Comparison of ENCODE assay signal across 1 cellular context in the genomic region with DNA sequence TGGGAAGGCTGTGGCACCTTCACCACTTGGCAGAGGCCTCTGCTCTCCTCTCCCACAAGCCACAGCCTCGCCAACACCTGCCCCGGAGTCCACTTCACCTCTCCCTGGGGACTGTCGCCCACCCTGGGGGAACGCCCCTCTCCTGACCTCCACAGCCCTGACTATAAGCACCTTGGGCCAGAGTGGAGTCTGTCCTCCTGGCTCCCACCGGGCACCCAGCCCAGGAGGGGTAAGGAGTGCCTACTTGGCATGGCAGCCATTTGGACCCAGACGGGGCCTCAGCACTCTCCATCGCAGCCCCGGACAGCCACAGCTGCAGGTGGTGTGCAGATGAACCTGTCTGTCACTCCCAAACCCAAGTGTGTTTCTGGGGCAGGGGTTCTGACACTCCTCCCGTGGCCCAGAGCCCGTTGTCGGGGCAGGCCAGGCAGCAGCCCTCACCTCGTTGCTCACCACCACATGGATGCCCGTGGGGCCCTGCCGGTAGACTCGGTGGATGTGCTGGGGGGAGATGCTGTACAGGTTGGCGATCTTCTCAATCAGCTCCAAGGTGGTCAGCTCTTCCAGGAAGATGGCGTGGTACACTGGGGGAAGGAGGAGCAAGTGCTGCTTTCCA.
TF ChIP-seq lines count a peak whose summit lies in the region.

No MANE protein-coding gene starts in this region.

TF ChIP-seq in WTC11, 78 proteins besides CTCF, POLR2A, EP300 and RAD21:
- TF ChIP-seq ZNF671 (CRISPR knock-in tag; IDR thresholded peaks at IDR 0.05): no peak
- TF ChIP-seq ETV6 (CRISPR knock-in tag; IDR thresholded peaks at IDR 0.05): no peak
- no peak for TF ChIP-seq NFE2L1 (CRISPR knock-in tag; IDR thresholded peaks at IDR 0.05)
- no peak for TF ChIP-seq NR1H2 (CRISPR knock-in tag; IDR thresholded peaks at IDR 0.05)
- TF ChIP-seq, protein P1, sequence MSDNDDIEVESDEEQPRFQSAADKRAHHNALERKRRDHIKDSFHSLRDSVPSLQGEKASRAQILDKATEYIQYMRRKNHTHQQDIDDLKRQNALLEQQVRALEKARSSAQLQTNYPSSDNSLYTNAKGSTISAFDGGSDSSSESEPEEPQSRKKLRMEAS (CRISPR knock-in tag; IDR thresholded peaks at IDR 0.05): no peak
- TF ChIP-seq, protein P2, sequence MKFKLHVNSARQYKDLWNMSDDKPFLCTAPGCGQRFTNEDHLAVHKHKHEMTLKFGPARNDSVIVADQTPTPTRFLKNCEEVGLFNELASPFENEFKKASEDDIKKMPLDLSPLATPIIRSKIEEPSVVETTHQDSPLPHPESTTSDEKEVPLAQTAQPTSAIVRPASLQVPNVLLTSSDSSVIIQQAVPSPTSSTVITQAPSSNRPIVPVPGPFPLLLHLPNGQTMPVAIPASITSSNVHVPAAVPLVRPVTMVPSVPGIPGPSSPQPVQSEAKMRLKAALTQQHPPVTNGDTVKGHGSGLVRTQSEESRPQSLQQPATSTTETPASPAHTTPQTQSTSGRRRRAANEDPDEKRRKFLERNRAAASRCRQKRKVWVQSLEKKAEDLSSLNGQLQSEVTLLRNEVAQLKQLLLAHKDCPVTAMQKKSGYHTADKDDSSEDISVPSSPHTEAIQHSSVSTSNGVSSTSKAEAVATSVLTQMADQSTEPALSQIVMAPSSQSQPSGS (CRISPR knock-in tag; IDR thresholded peaks at IDR 0.05; ENCODE audit: borderline replicate concordance, low read depth): no peak
- TF ChIP-seq TCF7 (CRISPR knock-in tag; IDR thresholded peaks at IDR 0.05; ENCODE audit: low read depth): no peak
